8 cellular contexts compared by ENCODE assay signal in genomic region chr20:10540636-10541493, GRCh38.
DNase-seq lines count a peak whose midpoint lies in the region; ATAC-seq and TF ChIP-seq lines count a peak whose summit lies in the region.

No MANE protein-coding gene starts in this region.

- H3K4me3 ChIP-seq in Panc1 (ENCODE audit: low read depth in 2 of 2, low read length in 2 of 2) (peak overlapping the region in 1 of 2 experiments; percentile 32; a peak in 2 of 4 replicates), esophagus (ENCODE audit: low read depth in 1 of 2, low read length in 2 of 2) (no peak overlapping the region), neutrophil (ENCODE audit: low read depth in 1 of 2, low read length in 1 of 2) (no peak overlapping the region), MG63 (no peak overlapping the region), BE2C (ENCODE audit: low read depth, low read length) (no peak overlapping the region)

- no TSS peak for BruUV-seq in Panc1 (replicated peaks; lab: Mats Ljungman, UMichigan)

- peak; percentile 82 for DNase-seq in COLO829 (ENCODE audit: low spot score)
- DNase-seq in Panc1 (ENCODE audit: low read depth, low spot score) = no peak
- DNase-seq in MG63 = no peak
- no peak for DNase-seq in mucosa of gallbladder (ENCODE audit: low spot score)
- DNase-seq in BE2C = no peak

- H3K27me3 ChIP-seq in Panc1 (ENCODE audit: control insufficient read depth, insufficient read depth, low read length) (no peaks in the 10 kb centered on the region), esophagus (ENCODE audit: control insufficient read depth in 1 of 2, insufficient read depth in 2 of 2, low read length in 2 of 2) (no peaks in the 10 kb centered on the region), neutrophil (no peaks in the 10 kb centered on the region), MG63 (no peaks in the 10 kb centered on the region), BE2C (no peaks in the 10 kb centered on the region)

- H3K9me3 ChIP-seq in Panc1 (ENCODE audit: control insufficient read depth, insufficient read depth, low read depth, low read length) (no peaks in the 10 kb centered on the region), esophagus (ENCODE audit: control insufficient read depth in 2 of 2, insufficient read depth in 1 of 2, low read depth in 1 of 2, low read length in 1 of 2) (no peaks in the 10 kb centered on the region), neutrophil (no peaks in the 10 kb centered on the region), MG63 (0 out of 2 replicates have a peak, but pooled peaks cover 2% of the 10 kb centered on the region), BE2C (no peaks in the 10 kb centered on the region)

- CTCF ChIA-PET in Panc1 (lab: Charles Lee) = no interaction called here

- intact Hi-C loops in Panc1 (cut with micrococcal nuclease; ENCODE audit: unreplicated experiment) = no loop called here

- ATAC-seq in Panc1 (peak; percentile 89), HG03354 (IDR thresholded peaks at IDR 0.05; ENCODE audit: poor library complexity, severe bottlenecking, unreplicated experiment) (no peak)

- TF ChIP-seq CTCF in Panc1 (IDR thresholded peaks at IDR 0.05) (no peak), neutrophil (IDR thresholded peaks at IDR 0.05) (no peak), BE2C (IDR thresholded peaks at IDR 0.05; ENCODE audit: low read depth, low read length) (no peak)

- WGBS in esophagus, 2 donors = 25 to 34% methylated on average over 4 of the region's 4 CpGs

- H3K36me3 ChIP-seq in Panc1 (ENCODE audit: control insufficient read depth, insufficient read depth, low read length) = no peaks in the 10 kb centered on the region
- no peaks in the 10 kb centered on the region for H3K36me3 ChIP-seq in esophagus (ENCODE audit: control insufficient read depth in 2 of 2, insufficient read depth in 2 of 2, low read length in 1 of 2)
- no peaks in the 10 kb centered on the region for H3K36me3 ChIP-seq in neutrophil
- no peaks in the 10 kb centered on the region for H3K36me3 ChIP-seq in MG63
- no peaks in the 10 kb centered on the region for H3K36me3 ChIP-seq in BE2C

- POLR2A ChIA-PET in Panc1 (lab: Charles Lee) = no interaction called here

- H3K27ac ChIP-seq in Panc1 (ENCODE audit: low read length) (peak overlapping the region; percentile 18; the same call in 1 of the 2 replicates), esophagus (ENCODE audit: low read depth in 2 of 2, low read length in 1 of 2) (peak overlapping the region; percentile 53 to 60), neutrophil (peak overlapping the region; percentile 75)

- in situ Hi-C loops in Panc1 (cut with HindIII; ENCODE audit: low pct_unique_long_range_greater_than_20kb, low sequenced_read_pairs) = no loop called here

- H3K4me1 ChIP-seq in Panc1 (ENCODE audit: control insufficient read depth, insufficient read depth, low read length) = peaks cover 20% of the 10 kb centered on the region
- H3K4me1 ChIP-seq in esophagus (ENCODE audit: control insufficient read depth in 2 of 2, insufficient read depth in 2 of 2, low read length in 1 of 2) = no peaks in the 10 kb centered on the region
- peaks cover 24 to 26% of the 10 kb centered on the region in 2 experiments for H3K4me1 ChIP-seq in neutrophil (ENCODE audit: control insufficient read depth in 1 of 2, insufficient read depth in 1 of 2, low read depth in 1 of 2, low read length in 1 of 2)
- no peaks in the 10 kb centered on the region for H3K4me1 ChIP-seq in BE2C

Comparison
In these comparisons a context has a peak if more than half of its experiments do, and no peak if none do; other contexts are left out.
1. H3K27ac ChIP-seq: peak in every context shown above with its lines; median percentile 75 in neutrophil; 56 in esophagus; 18 in Panc1.